12 cellular contexts compared by ENCODE assay signal in genomic region chr2:40251146-40251545, GRCh38.
DNase-seq lines count a peak whose midpoint lies in the region; ATAC-seq and TF ChIP-seq lines count a peak whose summit lies in the region.
"Had no signal": no experiment of that assay in that cellular context is flagged by ENCODE, and none has a peak within 500 bp of the region (broad histone marks: within the 10 kb centered on the region; RNA-seq: fewer than 3 reads in every experiment).

No MANE protein-coding gene starts in this region.

- no peaks in the 10 kb centered on the region for H3K27me3 Mint-ChIP-seq in endodermal cell (ENCODE audit: insufficient read depth)
- no peaks in the 10 kb centered on the region for H3K27me3 Mint-ChIP-seq in stimulated activated naive B cell treated with anti-CD40 and anti-IgM and Interleukin-4, amounts not matched to agents 10 μg/mL and 1 μg/mL and 100 μg/mL, for 72 hours

- no peak for TF ChIP-seq POLR2A in esophagus squamous epithelium (IDR thresholded peaks at IDR 0.05)

- H3K27ac Mint-ChIP-seq in endodermal cell = no peak overlapping the region
- H3K27ac Mint-ChIP-seq in stimulated activated naive B cell treated with anti-CD40 and anti-IgM and Interleukin-4, amounts not matched to agents 10 μg/mL and 1 μg/mL and 100 μg/mL, for 72 hours = no peak overlapping the region
- H3K27ac Mint-ChIP-seq: activated CD4-positive, alpha-beta memory T cell treated with anti-CD3 and anti-CD28 coated beads for 36 hours; activated naive CD4-positive, alpha-beta T cell treated with anti-CD3 and anti-CD28 coated beads for 36 hours had no signal

- no peaks in the 10 kb centered on the region for H3K4me1 ChIP-seq in endodermal cell (ENCODE audit: control insufficient read depth, insufficient read depth, low read length)
- peaks cover 15% of the 10 kb centered on the region for H3K4me1 ChIP-seq in rectal smooth muscle tissue (ENCODE audit: control insufficient read depth, insufficient read depth, low read length)
- peaks cover 0 to 12% (median 5%) of the 10 kb centered on the region in 3 donors for H3K4me1 ChIP-seq in esophagus squamous epithelium
- H3K4me1 ChIP-seq: Peyer's patch had no signal

- no peak overlapping the region for H3K9ac ChIP-seq in endodermal cell (ENCODE audit: extremely low read depth, low read length, poor library complexity, severe bottlenecking)
- no peak overlapping the region for H3K9ac ChIP-seq in rectal smooth muscle tissue (ENCODE audit: low read length)

- no peaks in the 10 kb centered on the region for H3K9me3 Mint-ChIP-seq in endodermal cell
- H3K9me3 Mint-ChIP-seq in stimulated activated naive B cell treated with anti-CD40 and anti-IgM and Interleukin-4, amounts not matched to agents 10 μg/mL and 1 μg/mL and 100 μg/mL, for 72 hours = no peaks in the 10 kb centered on the region
- H3K9me3 Mint-ChIP-seq: activated CD4-positive, alpha-beta memory T cell treated with anti-CD3 and anti-CD28 coated beads for 36 hours; activated naive CD4-positive, alpha-beta T cell treated with anti-CD3 and anti-CD28 coated beads for 36 hours had no signal

- TF ChIP-seq CTCF in endodermal cell (conservative IDR thresholded peaks at IDR 0.05) (no peak), esophagus squamous epithelium (IDR thresholded peaks at IDR 0.05) (no peak), foreskin fibroblast (IDR thresholded peaks at IDR 0.05; ENCODE audit: low read depth, low read length) (no peak)

- no peaks in the 10 kb centered on the region for H3K36me3 ChIP-seq in endodermal cell (ENCODE audit: control insufficient read depth, insufficient read depth, low read length)
- H3K36me3 ChIP-seq in rectal smooth muscle tissue (ENCODE audit: control insufficient read depth, insufficient read depth, low read length) = no peaks in the 10 kb centered on the region
- no peaks in the 10 kb centered on the region for H3K36me3 ChIP-seq in esophagus squamous epithelium
- H3K36me3 ChIP-seq: Peyer's patch had no signal

- no peaks in the 10 kb centered on the region for H3K36me3 Mint-ChIP-seq in endodermal cell (ENCODE audit: low read depth)
- H3K36me3 Mint-ChIP-seq in stimulated activated naive B cell treated with anti-CD40 and anti-IgM and Interleukin-4, amounts not matched to agents 10 μg/mL and 1 μg/mL and 100 μg/mL, for 72 hours = no peaks in the 10 kb centered on the region
- H3K36me3 Mint-ChIP-seq: activated CD4-positive, alpha-beta memory T cell treated with anti-CD3 and anti-CD28 coated beads for 36 hours had no signal

- H3K4me1 Mint-ChIP-seq in endodermal cell = peaks cover 9% of the 10 kb centered on the region
- H3K4me1 Mint-ChIP-seq in stimulated activated naive B cell treated with anti-CD40 and anti-IgM and Interleukin-4, amounts not matched to agents 10 μg/mL and 1 μg/mL and 100 μg/mL, for 72 hours = no peaks in the 10 kb centered on the region

- no peak overlapping the region for H3K4me3 Mint-ChIP-seq in endodermal cell
- no peak overlapping the region for H3K4me3 Mint-ChIP-seq in stimulated activated naive B cell treated with anti-CD40 and anti-IgM and Interleukin-4, amounts not matched to agents 10 μg/mL and 1 μg/mL and 100 μg/mL, for 72 hours
- H3K4me3 Mint-ChIP-seq: activated CD4-positive, alpha-beta memory T cell treated with anti-CD3 and anti-CD28 coated beads for 36 hours; activated naive CD4-positive, alpha-beta T cell treated with anti-CD3 and anti-CD28 coated beads for 36 hours had no signal

- H3K4me3 ChIP-seq in endodermal cell (ENCODE audit: low read length) (no peak overlapping the region), rectal smooth muscle tissue (ENCODE audit: low read length) (no peak overlapping the region), esophagus squamous epithelium (no peak overlapping the region), foreskin fibroblast (ENCODE audit: low read depth in 1 of 2, low read length in 2 of 2) (no peak overlapping the region)
- H3K4me3 ChIP-seq: lung, Peyer's patch had no signal

- intact Hi-C loops in esophagus squamous epithelium (cut with DNase I) = no loop called here

- peak overlapping the region; percentile 62 for H3K27ac ChIP-seq in endodermal cell (ENCODE audit: low read depth, low read length)
- H3K27ac ChIP-seq in rectal smooth muscle tissue (ENCODE audit: low read depth, low read length) = peak overlapping the region; percentile 36
- no peak overlapping the region for H3K27ac ChIP-seq in esophagus squamous epithelium
- H3K27ac ChIP-seq: Peyer's patch had no signal

- 62 to 66% methylated on average over 2 of the region's 2 CpGs for WGBS in endodermal cell (ENCODE audit: insufficient coverage in 1 of 2, insufficient read length in 1 of 2), 2 experiments
- 24 to 30% methylated on average over 2 of the region's 2 CpGs for WGBS in esophagus squamous epithelium, 2 donors

- H3K27me3 ChIP-seq in endodermal cell (ENCODE audit: control insufficient read depth, insufficient read depth, low read length, poor library complexity, severe bottlenecking) (no peaks in the 10 kb centered on the region), rectal smooth muscle tissue (ENCODE audit: control insufficient read depth, insufficient read depth, low read length) (no peaks in the 10 kb centered on the region), esophagus squamous epithelium (no peaks in the 10 kb centered on the region)
- H3K27me3 ChIP-seq: Peyer's patch had no signal

- H3K9me3 ChIP-seq in endodermal cell (ENCODE audit: control insufficient read depth, low read length) (no peaks in the 10 kb centered on the region), esophagus squamous epithelium (no peaks in the 10 kb centered on the region)
- H3K9me3 ChIP-seq: Peyer's patch had no signal

- no peak for ATAC-seq in stimulated activated naive B cell treated with anti-CD40 and anti-IgM and Interleukin-4, amounts not matched to agents 10 μg/mL and 1 μg/mL and 100 μg/mL, for 72 hours (replicated peaks)

- DNase-seq in NCI-H1092 treated with DMSO at 0.1 percent for 48 hours (lab: John Stamatoyannopoulos, UW) (peak; percentile 97), NCI-H2196 treated with DMSO at 0.1 percent for 48 hours (lab: John Stamatoyannopoulos, UW; ENCODE audit: unreplicated experiment) (peak; percentile 92), endodermal cell (no peak), esophagus squamous epithelium (lab: John Stamatoyannopoulos, UW) (no peak), foreskin fibroblast (no peak)
- DNase-seq in stimulated activated naive B cell treated with anti-CD40 and anti-IgM and Interleukin-4, amounts not matched to agents 10 μg/mL and 1 μg/mL and 100 μg/mL, for 72 hours = no peak
- DNase-seq: activated CD4-positive, alpha-beta memory T cell treated with anti-CD3 and anti-CD28 coated beads for 36 hours; activated naive CD4-positive, alpha-beta T cell treated with anti-CD3 and anti-CD28 coated beads for 36 hours; DND-41; Peyer's patch had no signal

Comparison
In these comparisons a context has a peak if more than half of its experiments do, and no peak if none do; other contexts are left out.
1. DNase-seq: peak in NCI-H1092 treated with DMSO at 0.1 percent for 48 hours (single experiment) and NCI-H2196 treated with DMSO at 0.1 percent for 48 hours (single experiment); none in endodermal cell (single experiment), esophagus squamous epithelium (single experiment), stimulated activated naive B cell treated with anti-CD40 and anti-IgM and Interleukin-4, amounts not matched to agents 10 μg/mL and 1 μg/mL and 100 μg/mL, for 72 hours (single experiment) and foreskin fibroblast (0 of 2).
2. H3K27ac ChIP-seq: peak in endodermal cell (single experiment) and rectal smooth muscle tissue (single experiment); none in esophagus squamous epithelium (0 of 4).